30 cellular contexts compared by ENCODE assay signal in genomic region chr1:228299901-228300300, GRCh38.
"Had no signal": no experiment of that assay in that cellular context is flagged by ENCODE, and none has a peak within 500 bp of the region (broad histone marks: within the 10 kb centered on the region; RNA-seq: fewer than 3 reads in every experiment).

No MANE protein-coding gene starts in this region.

- H3K4me3 ChIP-seq: adrenal gland, K562 had no signal

- DNase-seq: activated B cell treated with CpG ODN at 0.5 μM for 24 hours; activated CD4-positive, alpha-beta T cell treated with anti-CD3 and anti-CD28 coated beads for 1 hour; activated CD4-positive, alpha-beta T cell treated with anti-CD3 and anti-CD28 coated beads, Interleukin-2, amount 10 ng/mL, durations not matched to agents 24 days and 14 days; activated CD4-positive, alpha-beta T cell treated with anti-CD3 and anti-CD28 coated beads, Interleukin-2, amount 50 U/mL, for 48 hours; activated CD8-positive, alpha-beta memory T cell treated with anti-CD3 and anti-CD28 coated beads, Interleukin-2, amount 10 ng/mL, durations not matched to agents 7 days and 5 days; activated gamma-delta T cell; activated naive CD4-positive, alpha-beta T cell treated with anti-CD3 and anti-CD28 coated beads, Interleukin-2, amount 10 ng/mL, durations not matched to agents 7 days and 5 days; activated naive CD8-positive, alpha-beta T cell treated with anti-CD3 and anti-CD28 coated beads, Interleukin-2, amount 10 ng/mL, durations not matched to agents 7 days and 5 days; activated T-cell treated with anti-CD3 and anti-CD28 coated beads, Interleukin-2, amount 50 U/mL, for 24 hours; adrenal gland; anterior cingulate cortex; Karpas-422; MM.1S; NCI-H1105; NCI-H1436; NCI-H1694 treated with DMSO at 0.1 percent for 48 hours; NCI-H2029 treated with DMSO at 0.1 percent for 48 hours; NCI-H345; NCI-H510A; NCI-H526 treated with DMSO at 0.1 percent for 48 hours; NCI-H82; NK-92 treated with Interleukin-12 subunit alpha and Interleukin-12 subunit beta, amount 100 ng/mL, for 24 hours; OCI-M1; RPMI8226; SHP77 treated with DMSO at 0.1 percent for 48 hours; T-helper 9 cell had no signal

- H3K4me1 ChIP-seq: adrenal gland had no signal

- H3K4me1 Mint-ChIP-seq: activated B cell treated with CpG ODN at 0.5 μM for 24 hours; activated CD4-positive, alpha-beta T cell treated with anti-CD3 and anti-CD28 coated beads, Interleukin-2, amount 10 ng/mL, durations not matched to agents 24 days and 14 days; activated CD8-positive, alpha-beta memory T cell treated with anti-CD3 and anti-CD28 coated beads, Interleukin-2, amount 10 ng/mL, durations not matched to agents 7 days and 5 days; activated naive CD4-positive, alpha-beta T cell treated with anti-CD3 and anti-CD28 coated beads, Interleukin-2, amount 10 ng/mL, durations not matched to agents 7 days and 5 days; activated naive CD8-positive, alpha-beta T cell treated with anti-CD3 and anti-CD28 coated beads, Interleukin-2, amount 10 ng/mL, durations not matched to agents 7 days and 5 days had no signal

- H3K27me3 ChIP-seq: adrenal gland had no signal

- H3K4me3 Mint-ChIP-seq: activated B cell treated with CpG ODN at 0.5 μM for 24 hours; activated CD4-positive, alpha-beta T cell treated with anti-CD3 and anti-CD28 coated beads, Interleukin-2, amount 10 ng/mL, durations not matched to agents 24 days and 14 days; activated CD8-positive, alpha-beta memory T cell treated with anti-CD3 and anti-CD28 coated beads, Interleukin-2, amount 10 ng/mL, durations not matched to agents 7 days and 5 days; activated naive CD4-positive, alpha-beta T cell treated with anti-CD3 and anti-CD28 coated beads, Interleukin-2, amount 10 ng/mL, durations not matched to agents 7 days and 5 days; activated naive CD8-positive, alpha-beta T cell treated with anti-CD3 and anti-CD28 coated beads, Interleukin-2, amount 10 ng/mL, durations not matched to agents 7 days and 5 days; activated T-cell treated with anti-CD3 and anti-CD28 coated beads, Interleukin-2, amount 50 U/mL, for 24 hours; activated T-helper 1 cell treated with anti-CD3 and anti-CD28 coated beads, Interleukin-12 subunit alpha, Interleukin-12 subunit beta, Interleukin-2, Interleukin-4 antibody, amounts not matched to agents 30 ng/mL and 10 ng/mL and 1 ng/mL, durations not matched to agents 14 hours and 24 hours and 36 hours; T-helper 1 cell treated with Interleukin-12 subunit alpha and Interleukin-12 subunit beta and Interleukin-4 antibody, amounts not matched to agents 30 μg/mL and 1 μg/mL, for 36 hours had no signal

- H3K27ac ChIP-seq: adrenal gland had no signal

- H3K36me3 ChIP-seq: adrenal gland had no signal

- ATAC-seq: activated CD8-positive, alpha-beta memory T cell treated with anti-CD3 and anti-CD28 coated beads, Interleukin-2, amount 10 ng/mL, durations not matched to agents 7 days and 5 days; Panc1 had no signal

- H3K27ac Mint-ChIP-seq: activated B cell treated with CpG ODN at 0.5 μM for 24 hours; activated CD4-positive, alpha-beta T cell treated with anti-CD3 and anti-CD28 coated beads, Interleukin-2, amount 10 ng/mL, durations not matched to agents 24 days and 14 days; activated CD8-positive, alpha-beta memory T cell treated with anti-CD3 and anti-CD28 coated beads, Interleukin-2, amount 10 ng/mL, durations not matched to agents 7 days and 5 days; activated naive CD4-positive, alpha-beta T cell treated with anti-CD3 and anti-CD28 coated beads, Interleukin-2, amount 10 ng/mL, durations not matched to agents 7 days and 5 days; activated naive CD8-positive, alpha-beta T cell treated with anti-CD3 and anti-CD28 coated beads, Interleukin-2, amount 10 ng/mL, durations not matched to agents 7 days and 5 days; activated T-cell treated with anti-CD3 and anti-CD28 coated beads, Interleukin-2, amount 50 U/mL, for 24 hours; activated T-helper 1 cell treated with anti-CD3 and anti-CD28 coated beads, Interleukin-12 subunit alpha, Interleukin-12 subunit beta, Interleukin-2, Interleukin-4 antibody, amounts not matched to agents 30 ng/mL and 10 ng/mL and 1 ng/mL, durations not matched to agents 14 hours and 24 hours and 36 hours; T-helper 1 cell treated with Interleukin-12 subunit alpha and Interleukin-12 subunit beta and Interleukin-4 antibody, amounts not matched to agents 30 μg/mL and 1 μg/mL, for 36 hours had no signal

- H3K27me3 Mint-ChIP-seq: activated B cell treated with CpG ODN at 0.5 μM for 24 hours; activated CD4-positive, alpha-beta T cell treated with anti-CD3 and anti-CD28 coated beads, Interleukin-2, amount 10 ng/mL, durations not matched to agents 24 days and 14 days; activated CD8-positive, alpha-beta memory T cell treated with anti-CD3 and anti-CD28 coated beads, Interleukin-2, amount 10 ng/mL, durations not matched to agents 7 days and 5 days; activated naive CD4-positive, alpha-beta T cell treated with anti-CD3 and anti-CD28 coated beads, Interleukin-2, amount 10 ng/mL, durations not matched to agents 7 days and 5 days; activated naive CD8-positive, alpha-beta T cell treated with anti-CD3 and anti-CD28 coated beads, Interleukin-2, amount 10 ng/mL, durations not matched to agents 7 days and 5 days; activated T-cell treated with anti-CD3 and anti-CD28 coated beads, Interleukin-2, amount 50 U/mL, for 24 hours had no signal
